ENCODE assay signal across 24 cellular contexts in the genomic region with DNA sequence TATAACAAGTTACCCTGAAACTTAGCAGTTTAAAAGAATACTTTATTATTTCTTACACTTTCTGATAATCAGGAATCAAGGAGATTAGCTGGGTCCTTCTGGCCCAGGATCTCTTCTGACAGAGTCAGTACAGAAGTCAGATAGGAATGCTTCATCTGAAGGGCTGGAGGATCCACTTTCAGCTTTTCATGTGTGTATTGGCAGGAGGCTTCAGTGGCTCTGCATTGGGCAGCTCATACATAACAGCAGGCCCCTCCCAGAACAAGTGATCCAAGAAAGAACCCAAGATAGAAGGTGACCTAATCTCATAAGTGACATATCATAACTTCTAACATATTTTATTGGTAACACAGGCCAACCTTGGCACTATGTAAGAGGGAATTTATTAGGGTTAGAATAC.
"Had no signal": no experiment of that assay in that cellular context is flagged by ENCODE, and none has a peak within 500 bp of the region (broad histone marks: within the 10 kb centered on the region; RNA-seq: fewer than 3 reads in every experiment).

No MANE protein-coding gene starts in this region.

- H3K27me3 ChIP-seq: colonic mucosa, dorsolateral prefrontal cortex, esophagus muscularis mucosa, esophagus squamous epithelium, foreskin keratinocyte, gastrocnemius medialis, gastroesophageal sphincter, heart left ventricle, heart right ventricle had no signal

- H3K4me1 ChIP-seq: colonic mucosa, esophagus muscularis mucosa, esophagus squamous epithelium, foreskin keratinocyte, gastroesophageal sphincter, heart left ventricle had no signal

- H3K27ac ChIP-seq: colonic mucosa, coronary artery, dorsolateral prefrontal cortex, epithelial cell of prostate, esophagus muscularis mucosa, esophagus squamous epithelium, foreskin keratinocyte, gastroesophageal sphincter, heart left ventricle, heart right ventricle had no signal

- H3K36me3 ChIP-seq: colonic mucosa, esophagus muscularis mucosa, esophagus squamous epithelium, gastrocnemius medialis, gastroesophageal sphincter, heart left ventricle, heart right ventricle had no signal

- H3K4me3 ChIP-seq: colonic mucosa, coronary artery, dorsolateral prefrontal cortex, esophagus muscularis mucosa, esophagus squamous epithelium, gastrocnemius medialis, gastroesophageal sphincter, heart left ventricle, heart right ventricle had no signal

- DNase-seq: colonic mucosa; cortex of kidney; dermis blood vessel endothelial cell; dorsolateral prefrontal cortex; effector CD4-positive, alpha-beta T cell; effector CD8-positive, alpha-beta T cell; effector memory CD4-positive, alpha-beta T cell; effector memory CD8-positive, alpha-beta T cell; endodermal cell; erythroblast; esophagus squamous epithelium; foreskin fibroblast; foreskin keratinocyte; foreskin melanocyte; glutamatergic neuron; head of caudate nucleus; heart left ventricle; heart right ventricle had no signal

- ATAC-seq: effector memory CD8-positive, alpha-beta T cell; esophagus mucosa; foreskin keratinocyte; gastroesophageal sphincter; heart left ventricle; heart right ventricle had no signal

- H3K9me3 ChIP-seq: colonic mucosa, esophagus muscularis mucosa, esophagus squamous epithelium, gastrocnemius medialis, gastroesophageal sphincter, heart left ventricle had no signal
